ENCODE assay signal across 14 cellular contexts in genomic region chrX:74179071-74179470, GRCh38.
DNase-seq lines count a peak whose midpoint lies in the region; ATAC-seq and TF ChIP-seq lines count a peak whose summit lies in the region.
"Had no signal": no experiment of that assay in that cellular context is flagged by ENCODE, and none has a peak within 500 bp of the region (broad histone marks: within the 10 kb centered on the region; RNA-seq: fewer than 3 reads in every experiment).

No MANE protein-coding gene starts in this region.

- DNase-seq in Daoy (ENCODE audit: low read depth) (peak; percentile 19), RPMI7951 (ENCODE audit: low read depth) (peak; percentile 24), fibroblast of the aortic adventitia (ENCODE audit: low read depth) (peak; percentile 59), renal cortical epithelial cell (ENCODE audit: low read depth) (peak; percentile 88), NCI-H345 (lab: John Stamatoyannopoulos, UW) (no peak)
- DNase-seq: activated CD8-positive, alpha-beta memory T cell treated with anti-CD3 and anti-CD28 coated beads, Interleukin-2, amount 10 ng/mL, durations not matched to agents 7 days and 5 days; NCI-H1092 treated with DMSO at 0.1 percent for 48 hours; NCI-H510A treated with DMSO at 0.1 percent for 48 hours; occipital lobe had no signal

- ATAC-seq in HG02970 (IDR thresholded peaks at IDR 0.05; ENCODE audit: low FRiP score, unreplicated experiment): no peak
- no peak for ATAC-seq in HG03460 (IDR thresholded peaks at IDR 0.05; ENCODE audit: unreplicated experiment)
- no peak for ATAC-seq in GM18870 (IDR thresholded peaks at IDR 0.05; ENCODE audit: unreplicated experiment)
- ATAC-seq: activated CD8-positive, alpha-beta memory T cell treated with anti-CD3 and anti-CD28 coated beads, Interleukin-2, amount 10 ng/mL, durations not matched to agents 7 days and 5 days; activated naive CD4-positive, alpha-beta T cell treated with anti-CD3 and anti-CD28 coated beads, Interleukin-2, amount 50 U/mL, for 72 hours had no signal

- no peak overlapping the region for H3K4me3 ChIP-seq in fibroblast of the aortic adventitia (ENCODE audit: low read depth, low read length)
- H3K4me3 ChIP-seq: coronary artery had no signal

- no peak for TF ChIP-seq CTCF in fibroblast of the aortic adventitia (IDR thresholded peaks at IDR 0.05; ENCODE audit: insufficient read depth, low read length)
